Comparison of ENCODE assay signal across 1 cellular context in the genomic region with DNA sequence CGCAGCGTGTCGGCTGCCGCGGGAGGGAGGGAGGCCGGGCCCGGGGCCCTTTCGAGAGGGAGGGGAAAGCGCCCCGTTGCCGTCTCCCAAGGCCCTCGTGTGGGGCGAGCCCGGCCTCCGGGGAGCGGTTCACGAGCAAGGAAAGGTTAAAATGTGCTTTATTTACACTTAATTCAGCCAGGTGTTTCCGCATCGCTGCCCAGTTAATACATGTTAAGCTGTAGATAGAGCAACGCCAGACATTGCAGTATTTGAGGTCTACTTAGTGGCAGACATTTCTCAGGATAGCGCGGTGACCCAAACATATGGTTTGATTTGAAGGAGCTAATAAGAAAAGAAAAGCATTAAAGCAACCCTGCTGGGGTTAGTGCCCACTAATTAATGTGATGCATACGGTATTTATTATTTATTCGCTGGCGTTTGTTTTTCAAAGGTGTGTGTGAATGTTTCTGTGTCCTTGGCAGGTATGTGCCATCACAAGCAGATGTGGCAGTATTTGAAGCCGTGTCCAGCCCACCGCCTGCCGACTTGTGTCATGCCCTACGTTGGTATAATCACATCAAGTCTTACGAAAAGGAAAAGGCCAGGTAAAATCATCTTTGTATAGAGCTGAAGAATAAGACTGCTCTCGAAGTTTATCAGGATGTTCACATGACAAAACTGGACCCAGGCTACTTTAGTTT.
TF ChIP-seq lines count a peak whose summit lies in the region.

No MANE protein-coding gene starts in this region.

TF ChIP-seq in HepG2, 621 proteins besides CTCF, POLR2A, EP300 and RAD21 (continued from another document and continues in another):
- TF ChIP-seq, protein P1, sequence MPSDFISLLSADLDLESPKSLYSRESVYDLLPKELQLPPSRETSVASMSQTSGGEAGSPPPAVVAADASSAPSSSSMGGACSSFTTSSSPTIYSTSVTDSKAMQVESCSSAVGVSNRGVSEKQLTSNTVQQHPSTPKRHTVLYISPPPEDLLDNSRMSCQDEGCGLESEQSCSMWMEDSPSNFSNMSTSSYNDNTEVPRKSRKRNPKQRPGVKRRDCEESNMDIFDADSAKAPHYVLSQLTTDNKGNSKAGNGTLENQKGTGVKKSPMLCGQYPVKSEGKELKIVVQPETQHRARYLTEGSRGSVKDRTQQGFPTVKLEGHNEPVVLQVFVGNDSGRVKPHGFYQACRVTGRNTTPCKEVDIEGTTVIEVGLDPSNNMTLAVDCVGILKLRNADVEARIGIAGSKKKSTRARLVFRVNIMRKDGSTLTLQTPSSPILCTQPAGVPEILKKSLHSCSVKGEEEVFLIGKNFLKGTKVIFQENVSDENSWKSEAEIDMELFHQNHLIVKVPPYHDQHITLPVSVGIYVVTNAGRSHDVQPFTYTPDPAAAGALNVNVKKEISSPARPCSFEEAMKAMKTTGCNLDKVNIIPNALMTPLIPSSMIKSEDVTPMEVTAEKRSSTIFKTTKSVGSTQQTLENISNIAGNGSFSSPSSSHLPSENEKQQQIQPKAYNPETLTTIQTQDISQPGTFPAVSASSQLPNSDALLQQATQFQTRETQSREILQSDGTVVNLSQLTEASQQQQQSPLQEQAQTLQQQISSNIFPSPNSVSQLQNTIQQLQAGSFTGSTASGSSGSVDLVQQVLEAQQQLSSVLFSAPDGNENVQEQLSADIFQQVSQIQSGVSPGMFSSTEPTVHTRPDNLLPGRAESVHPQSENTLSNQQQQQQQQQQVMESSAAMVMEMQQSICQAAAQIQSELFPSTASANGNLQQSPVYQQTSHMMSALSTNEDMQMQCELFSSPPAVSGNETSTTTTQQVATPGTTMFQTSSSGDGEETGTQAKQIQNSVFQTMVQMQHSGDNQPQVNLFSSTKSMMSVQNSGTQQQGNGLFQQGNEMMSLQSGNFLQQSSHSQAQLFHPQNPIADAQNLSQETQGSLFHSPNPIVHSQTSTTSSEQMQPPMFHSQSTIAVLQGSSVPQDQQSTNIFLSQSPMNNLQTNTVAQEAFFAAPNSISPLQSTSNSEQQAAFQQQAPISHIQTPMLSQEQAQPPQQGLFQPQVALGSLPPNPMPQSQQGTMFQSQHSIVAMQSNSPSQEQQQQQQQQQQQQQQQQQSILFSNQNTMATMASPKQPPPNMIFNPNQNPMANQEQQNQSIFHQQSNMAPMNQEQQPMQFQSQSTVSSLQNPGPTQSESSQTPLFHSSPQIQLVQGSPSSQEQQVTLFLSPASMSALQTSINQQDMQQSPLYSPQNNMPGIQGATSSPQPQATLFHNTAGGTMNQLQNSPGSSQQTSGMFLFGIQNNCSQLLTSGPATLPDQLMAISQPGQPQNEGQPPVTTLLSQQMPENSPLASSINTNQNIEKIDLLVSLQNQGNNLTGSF (CRISPR knock-in tag; IDR thresholded peaks at IDR 0.05), result no peak
- TF ChIP-seq ARNT2 (CRISPR knock-in tag; IDR thresholded peaks at IDR 0.05; ENCODE audit: low read depth), result no peak
- TF ChIP-seq KLF13 (CRISPR knock-in tag; IDR thresholded peaks at IDR 0.05), result no peak
- TF ChIP-seq, protein P2, sequence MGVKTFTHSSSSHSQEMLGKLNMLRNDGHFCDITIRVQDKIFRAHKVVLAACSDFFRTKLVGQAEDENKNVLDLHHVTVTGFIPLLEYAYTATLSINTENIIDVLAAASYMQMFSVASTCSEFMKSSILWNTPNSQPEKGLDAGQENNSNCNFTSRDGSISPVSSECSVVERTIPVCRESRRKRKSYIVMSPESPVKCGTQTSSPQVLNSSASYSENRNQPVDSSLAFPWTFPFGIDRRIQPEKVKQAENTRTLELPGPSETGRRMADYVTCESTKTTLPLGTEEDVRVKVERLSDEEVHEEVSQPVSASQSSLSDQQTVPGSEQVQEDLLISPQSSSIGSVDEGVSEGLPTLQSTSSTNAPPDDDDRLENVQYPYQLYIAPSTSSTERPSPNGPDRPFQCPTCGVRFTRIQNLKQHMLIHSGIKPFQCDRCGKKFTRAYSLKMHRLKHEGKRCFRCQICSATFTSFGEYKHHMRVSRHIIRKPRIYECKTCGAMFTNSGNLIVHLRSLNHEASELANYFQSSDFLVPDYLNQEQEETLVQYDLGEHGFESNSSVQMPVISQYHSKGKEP (CRISPR knock-in tag; IDR thresholded peaks at IDR 0.05), result no peak
- TF ChIP-seq GTF2F1 (IDR thresholded peaks at IDR 0.05; ENCODE audit: low read length), result no peak
- no peak for TF ChIP-seq HNRNPLL (IDR thresholded peaks at IDR 0.05; ENCODE audit: low read depth, low read length, poor library complexity, severe bottlenecking)
- TF ChIP-seq FOXO1 (CRISPR knock-in tag; IDR thresholded peaks at IDR 0.05), result no peak
- TF ChIP-seq, protein P3, sequence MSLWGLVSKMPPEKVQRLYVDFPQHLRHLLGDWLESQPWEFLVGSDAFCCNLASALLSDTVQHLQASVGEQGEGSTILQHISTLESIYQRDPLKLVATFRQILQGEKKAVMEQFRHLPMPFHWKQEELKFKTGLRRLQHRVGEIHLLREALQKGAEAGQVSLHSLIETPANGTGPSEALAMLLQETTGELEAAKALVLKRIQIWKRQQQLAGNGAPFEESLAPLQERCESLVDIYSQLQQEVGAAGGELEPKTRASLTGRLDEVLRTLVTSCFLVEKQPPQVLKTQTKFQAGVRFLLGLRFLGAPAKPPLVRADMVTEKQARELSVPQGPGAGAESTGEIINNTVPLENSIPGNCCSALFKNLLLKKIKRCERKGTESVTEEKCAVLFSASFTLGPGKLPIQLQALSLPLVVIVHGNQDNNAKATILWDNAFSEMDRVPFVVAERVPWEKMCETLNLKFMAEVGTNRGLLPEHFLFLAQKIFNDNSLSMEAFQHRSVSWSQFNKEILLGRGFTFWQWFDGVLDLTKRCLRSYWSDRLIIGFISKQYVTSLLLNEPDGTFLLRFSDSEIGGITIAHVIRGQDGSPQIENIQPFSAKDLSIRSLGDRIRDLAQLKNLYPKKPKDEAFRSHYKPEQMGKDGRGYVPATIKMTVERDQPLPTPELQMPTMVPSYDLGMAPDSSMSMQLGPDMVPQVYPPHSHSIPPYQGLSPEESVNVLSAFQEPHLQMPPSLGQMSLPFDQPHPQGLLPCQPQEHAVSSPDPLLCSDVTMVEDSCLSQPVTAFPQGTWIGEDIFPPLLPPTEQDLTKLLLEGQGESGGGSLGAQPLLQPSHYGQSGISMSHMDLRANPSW (CRISPR knock-in tag; IDR thresholded peaks at IDR 0.05; ENCODE audit: borderline replicate concordance), result no peak
- TF ChIP-seq THAP11 (CRISPR knock-in tag; IDR thresholded peaks at IDR 0.05), result no peak
- TF ChIP-seq, protein P4, sequence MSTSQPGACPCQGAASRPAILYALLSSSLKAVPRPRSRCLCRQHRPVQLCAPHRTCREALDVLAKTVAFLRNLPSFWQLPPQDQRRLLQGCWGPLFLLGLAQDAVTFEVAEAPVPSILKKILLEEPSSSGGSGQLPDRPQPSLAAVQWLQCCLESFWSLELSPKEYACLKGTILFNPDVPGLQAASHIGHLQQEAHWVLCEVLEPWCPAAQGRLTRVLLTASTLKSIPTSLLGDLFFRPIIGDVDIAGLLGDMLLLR (CRISPR knock-in tag; IDR thresholded peaks at IDR 0.05), result 0 out of 2 replicates have a peak, but pooled peaks have one; percentile 43
- TF ChIP-seq ELF4 (CRISPR knock-in tag; IDR thresholded peaks at IDR 0.05; ENCODE audit: borderline replicate concordance), result no peak
- no peak for TF ChIP-seq ZNF432 (CRISPR knock-in tag; IDR thresholded peaks at IDR 0.05; ENCODE audit: borderline replicate concordance)
- no peak for TF ChIP-seq DNMT3B (CRISPR knock-in tag; conservative IDR thresholded peaks at IDR 0.05)
- TF ChIP-seq, protein P5, sequence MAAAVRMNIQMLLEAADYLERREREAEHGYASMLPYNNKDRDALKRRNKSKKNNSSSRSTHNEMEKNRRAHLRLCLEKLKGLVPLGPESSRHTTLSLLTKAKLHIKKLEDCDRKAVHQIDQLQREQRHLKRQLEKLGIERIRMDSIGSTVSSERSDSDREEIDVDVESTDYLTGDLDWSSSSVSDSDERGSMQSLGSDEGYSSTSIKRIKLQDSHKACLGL (CRISPR knock-in tag; IDR thresholded peaks at IDR 0.05), result peak; percentile 13; the same call in 1 of the 2 replicates
- no peak for TF ChIP-seq ZSCAN20 (CRISPR knock-in tag; IDR thresholded peaks at IDR 0.05; ENCODE audit: borderline replicate concordance)
- no peak; the same call in 1 of the 2 replicates for TF ChIP-seq MEIS2 (CRISPR knock-in tag; IDR thresholded peaks at IDR 0.05)
- TF ChIP-seq, protein P6, sequence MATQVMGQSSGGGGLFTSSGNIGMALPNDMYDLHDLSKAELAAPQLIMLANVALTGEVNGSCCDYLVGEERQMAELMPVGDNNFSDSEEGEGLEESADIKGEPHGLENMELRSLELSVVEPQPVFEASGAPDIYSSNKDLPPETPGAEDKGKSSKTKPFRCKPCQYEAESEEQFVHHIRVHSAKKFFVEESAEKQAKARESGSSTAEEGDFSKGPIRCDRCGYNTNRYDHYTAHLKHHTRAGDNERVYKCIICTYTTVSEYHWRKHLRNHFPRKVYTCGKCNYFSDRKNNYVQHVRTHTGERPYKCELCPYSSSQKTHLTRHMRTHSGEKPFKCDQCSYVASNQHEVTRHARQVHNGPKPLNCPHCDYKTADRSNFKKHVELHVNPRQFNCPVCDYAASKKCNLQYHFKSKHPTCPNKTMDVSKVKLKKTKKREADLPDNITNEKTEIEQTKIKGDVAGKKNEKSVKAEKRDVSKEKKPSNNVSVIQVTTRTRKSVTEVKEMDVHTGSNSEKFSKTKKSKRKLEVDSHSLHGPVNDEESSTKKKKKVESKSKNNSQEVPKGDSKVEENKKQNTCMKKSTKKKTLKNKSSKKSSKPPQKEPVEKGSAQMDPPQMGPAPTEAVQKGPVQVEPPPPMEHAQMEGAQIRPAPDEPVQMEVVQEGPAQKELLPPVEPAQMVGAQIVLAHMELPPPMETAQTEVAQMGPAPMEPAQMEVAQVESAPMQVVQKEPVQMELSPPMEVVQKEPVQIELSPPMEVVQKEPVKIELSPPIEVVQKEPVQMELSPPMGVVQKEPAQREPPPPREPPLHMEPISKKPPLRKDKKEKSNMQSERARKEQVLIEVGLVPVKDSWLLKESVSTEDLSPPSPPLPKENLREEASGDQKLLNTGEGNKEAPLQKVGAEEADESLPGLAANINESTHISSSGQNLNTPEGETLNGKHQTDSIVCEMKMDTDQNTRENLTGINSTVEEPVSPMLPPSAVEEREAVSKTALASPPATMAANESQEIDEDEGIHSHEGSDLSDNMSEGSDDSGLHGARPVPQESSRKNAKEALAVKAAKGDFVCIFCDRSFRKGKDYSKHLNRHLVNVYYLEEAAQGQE (IDR thresholded peaks at IDR 0.05; ENCODE audit: borderline replicate concordance in 1 of 2, low read depth in 1 of 2, low read length in 2 of 2), result peak in 1 of 2 experiments; percentile 13; a peak in 1 of 4 replicates
- TF ChIP-seq MBNL3 (CRISPR knock-in tag; conservative IDR thresholded peaks at IDR 0.05), result no peak
- TF ChIP-seq ZNF235 (CRISPR knock-in tag; IDR thresholded peaks at IDR 0.05; ENCODE audit: borderline replicate concordance), result no peak; the same call in none of the 2 replicates
- no peak for TF ChIP-seq SMARCC2 (IDR thresholded peaks at IDR 0.05)
- TF ChIP-seq, protein P7, sequence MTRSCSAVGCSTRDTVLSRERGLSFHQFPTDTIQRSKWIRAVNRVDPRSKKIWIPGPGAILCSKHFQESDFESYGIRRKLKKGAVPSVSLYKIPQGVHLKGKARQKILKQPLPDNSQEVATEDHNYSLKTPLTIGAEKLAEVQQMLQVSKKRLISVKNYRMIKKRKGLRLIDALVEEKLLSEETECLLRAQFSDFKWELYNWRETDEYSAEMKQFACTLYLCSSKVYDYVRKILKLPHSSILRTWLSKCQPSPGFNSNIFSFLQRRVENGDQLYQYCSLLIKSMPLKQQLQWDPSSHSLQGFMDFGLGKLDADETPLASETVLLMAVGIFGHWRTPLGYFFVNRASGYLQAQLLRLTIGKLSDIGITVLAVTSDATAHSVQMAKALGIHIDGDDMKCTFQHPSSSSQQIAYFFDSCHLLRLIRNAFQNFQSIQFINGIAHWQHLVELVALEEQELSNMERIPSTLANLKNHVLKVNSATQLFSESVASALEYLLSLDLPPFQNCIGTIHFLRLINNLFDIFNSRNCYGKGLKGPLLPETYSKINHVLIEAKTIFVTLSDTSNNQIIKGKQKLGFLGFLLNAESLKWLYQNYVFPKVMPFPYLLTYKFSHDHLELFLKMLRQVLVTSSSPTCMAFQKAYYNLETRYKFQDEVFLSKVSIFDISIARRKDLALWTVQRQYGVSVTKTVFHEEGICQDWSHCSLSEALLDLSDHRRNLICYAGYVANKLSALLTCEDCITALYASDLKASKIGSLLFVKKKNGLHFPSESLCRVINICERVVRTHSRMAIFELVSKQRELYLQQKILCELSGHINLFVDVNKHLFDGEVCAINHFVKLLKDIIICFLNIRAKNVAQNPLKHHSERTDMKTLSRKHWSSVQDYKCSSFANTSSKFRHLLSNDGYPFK (CRISPR knock-in tag; IDR thresholded peaks at IDR 0.05; ENCODE audit: borderline replicate concordance), result no peak
- TF ChIP-seq FOSL2 (CRISPR knock-in tag; IDR thresholded peaks at IDR 0.05), result no peak; the same call in 1 of the 2 replicates
- no peak for TF ChIP-seq FLYWCH1 (CRISPR knock-in tag; IDR thresholded peaks at IDR 0.05)
- no peak for TF ChIP-seq RXRB (CRISPR knock-in tag; IDR thresholded peaks at IDR 0.05; ENCODE audit: borderline replicate concordance)
- TF ChIP-seq PRPF4 (IDR thresholded peaks at IDR 0.05; ENCODE audit: low read depth, low read length, poor library complexity, severe bottlenecking), result no peak
- no peak for TF ChIP-seq ZNF720 (CRISPR knock-in tag; IDR thresholded peaks at IDR 0.05)
- TF ChIP-seq, protein P8, sequence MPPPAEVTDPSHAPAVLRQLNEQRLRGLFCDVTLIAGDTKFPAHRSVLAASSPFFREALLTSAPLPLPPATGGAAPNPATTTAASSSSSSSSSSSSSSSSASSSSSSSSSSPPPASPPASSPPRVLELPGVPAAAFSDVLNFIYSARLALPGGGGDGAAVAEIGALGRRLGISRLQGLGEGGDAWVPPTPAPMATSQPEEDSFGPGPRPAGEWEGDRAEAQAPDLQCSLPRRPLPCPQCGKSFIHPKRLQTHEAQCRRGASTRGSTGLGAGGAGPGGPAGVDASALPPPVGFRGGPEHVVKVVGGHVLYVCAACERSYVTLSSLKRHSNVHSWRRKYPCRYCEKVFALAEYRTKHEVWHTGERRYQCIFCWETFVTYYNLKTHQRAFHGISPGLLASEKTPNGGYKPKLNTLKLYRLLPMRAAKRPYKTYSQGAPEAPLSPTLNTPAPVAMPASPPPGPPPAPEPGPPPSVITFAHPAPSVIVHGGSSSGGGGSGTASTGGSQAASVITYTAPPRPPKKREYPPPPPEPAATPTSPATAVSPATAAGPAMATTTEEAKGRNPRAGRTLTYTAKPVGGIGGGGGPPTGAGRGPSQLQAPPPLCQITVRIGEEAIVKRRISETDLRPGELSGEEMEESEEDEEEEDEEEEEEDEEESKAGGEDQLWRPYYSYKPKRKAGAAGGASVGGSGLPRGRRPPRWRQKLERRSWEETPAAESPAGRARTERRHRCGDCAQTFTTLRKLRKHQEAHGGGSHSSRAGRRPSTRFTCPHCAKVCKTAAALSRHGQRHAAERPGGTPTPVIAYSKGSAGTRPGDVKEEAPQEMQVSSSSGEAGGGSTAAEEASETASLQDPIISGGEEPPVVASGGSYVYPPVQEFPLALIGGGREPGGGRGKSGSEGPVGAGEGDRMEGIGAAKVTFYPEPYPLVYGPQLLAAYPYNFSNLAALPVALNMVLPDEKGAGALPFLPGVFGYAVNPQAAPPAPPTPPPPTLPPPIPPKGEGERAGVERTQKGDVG (CRISPR knock-in tag; IDR thresholded peaks at IDR 0.05; ENCODE audit: borderline replicate concordance), result no peak
- TF ChIP-seq, protein P9, sequence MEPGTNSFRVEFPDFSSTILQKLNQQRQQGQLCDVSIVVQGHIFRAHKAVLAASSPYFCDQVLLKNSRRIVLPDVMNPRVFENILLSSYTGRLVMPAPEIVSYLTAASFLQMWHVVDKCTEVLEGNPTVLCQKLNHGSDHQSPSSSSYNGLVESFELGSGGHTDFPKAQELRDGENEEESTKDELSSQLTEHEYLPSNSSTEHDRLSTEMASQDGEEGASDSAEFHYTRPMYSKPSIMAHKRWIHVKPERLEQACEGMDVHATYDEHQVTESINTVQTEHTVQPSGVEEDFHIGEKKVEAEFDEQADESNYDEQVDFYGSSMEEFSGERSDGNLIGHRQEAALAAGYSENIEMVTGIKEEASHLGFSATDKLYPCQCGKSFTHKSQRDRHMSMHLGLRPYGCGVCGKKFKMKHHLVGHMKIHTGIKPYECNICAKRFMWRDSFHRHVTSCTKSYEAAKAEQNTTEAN (CRISPR knock-in tag; conservative IDR thresholded peaks at IDR 0.05), result no peak; the same call in 1 of the 2 replicates
- no peak for TF ChIP-seq CC2D1A (CRISPR knock-in tag; IDR thresholded peaks at IDR 0.05)
- no peak for TF ChIP-seq NFATC3 (CRISPR knock-in tag; IDR thresholded peaks at IDR 0.05)
